ENCODE assay signal across 20 cellular contexts in the genomic region with DNA sequence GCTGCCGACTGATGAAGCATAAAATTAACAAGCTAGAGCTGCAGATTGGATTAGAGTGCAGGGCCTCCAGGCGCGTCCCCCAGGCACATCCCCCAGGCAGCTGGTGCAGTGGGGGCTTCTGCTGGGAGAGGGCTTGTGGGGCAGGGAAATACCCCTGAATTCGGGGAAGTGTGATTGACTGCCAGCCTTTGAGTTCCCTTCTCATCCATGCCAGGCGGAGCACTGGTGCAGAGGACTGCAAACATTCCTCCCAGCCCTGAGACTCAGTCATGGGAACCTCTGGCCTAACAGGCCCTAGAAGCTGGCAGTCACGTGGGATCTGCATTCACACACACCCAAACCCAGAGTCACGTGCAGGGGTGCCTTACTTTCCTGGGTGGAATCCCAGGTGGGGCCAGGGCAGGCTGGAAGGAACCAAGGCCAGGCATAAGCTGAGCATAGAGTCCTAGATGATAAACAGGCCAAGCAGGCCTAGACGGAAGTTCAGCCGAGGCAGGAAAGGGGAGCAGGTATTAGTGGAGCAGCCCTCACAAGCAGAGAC. TPM values are rescaled to one million over a fixed set of nuclear protein-coding genes. Genes with fewer than 3 reads are reported as not detected.
DNase-seq lines count a peak whose midpoint lies in the region; ATAC-seq and TF ChIP-seq lines count a peak whose summit lies in the region.
"Had no signal": no experiment of that assay in that cellular context is flagged by ENCODE, and none has a peak within 500 bp of the region (broad histone marks: within the 10 kb centered on the region; RNA-seq: fewer than 3 reads in every experiment).

No MANE protein-coding gene starts in this region.

- DNase-seq in stimulated activated naive CD8-positive, alpha-beta T cell treated with anti-CD3 and anti-CD28 coated beads, Interleukin-15, Interleukin-2, amounts not matched to agents 100 U/mL and 50 U/mL, for 24 hours, result no peak
- DNase-seq in ecto neural progenitor cell (ENCODE audit: low spot score) (peak; percentile 61), psoas muscle (no peak), LoVo (ENCODE audit: low spot score) (no peak), SKM-1 (lab: John Stamatoyannopoulos, UW; ENCODE audit: unreplicated experiment) (no peak)
- no peak for DNase-seq in activated CD4-positive, alpha-beta T cell treated with anti-CD3 and anti-CD28 coated beads for 48 hours
- DNase-seq: activated CD4-positive, alpha-beta T cell treated with anti-CD3 and anti-CD28 coated beads, Interleukin-2, amount 50 U/mL, for 4 hours; activated naive CD4-positive, alpha-beta T cell treated with Interleukin-2 at 50 U/mL for 16 hours; aorta; CD4-positive, alpha-beta memory T cell; effector memory CD4-positive, alpha-beta T cell; IMR-90; NCI-H1417 treated with DMSO at 0.1 percent for 48 hours; NCI-H748 treated with DMSO at 0.1 percent for 48 hours; SHP77; thyroid gland had no signal

- H3K27me3 ChIP-seq in psoas muscle (ENCODE audit: insufficient read depth in 3 of 3, low read length in 2 of 3), result no peaks in the 10 kb centered on the region
- H3K27me3 ChIP-seq: thyroid gland had no signal

- no peak overlapping the region for H3K4me3 ChIP-seq in psoas muscle
- H3K4me3 ChIP-seq: thyroid gland had no signal

- H3K9me3 Mint-ChIP-seq in stimulated activated naive CD8-positive, alpha-beta T cell treated with anti-CD3 and anti-CD28 coated beads, Interleukin-15, Interleukin-2, amounts not matched to agents 100 ng/mL and 50 ng/mL, for 24 hours, result peaks cover 5% of the 10 kb centered on the region
- no peaks in the 10 kb centered on the region for H3K9me3 Mint-ChIP-seq in nephron

- H3K27ac Mint-ChIP-seq in stimulated activated naive CD8-positive, alpha-beta T cell treated with anti-CD3 and anti-CD28 coated beads, Interleukin-15, Interleukin-2, amounts not matched to agents 100 ng/mL and 50 ng/mL, for 24 hours, result peak overlapping the region; percentile 26
- peak overlapping the region; percentile 60 to 79 (median 64) for H3K27ac Mint-ChIP-seq in nephron
- H3K27ac Mint-ChIP-seq: CD4-positive, alpha-beta memory T cell; stimulated activated effector memory CD8-positive, alpha-beta T cell treated with anti-CD3 and anti-CD28 coated beads, Interleukin-12 subunit alpha, Interleukin-12 subunit beta, amount 100 ng/mL, for 72 hours had no signal

- intact Hi-C loops in psoas muscle (cut with DNase I), result no loop called here

- no peaks in the 10 kb centered on the region for H3K4me1 ChIP-seq in psoas muscle

- H3K36me3 ChIP-seq in psoas muscle (ENCODE audit: insufficient read depth in 1 of 2, low read depth in 1 of 2), result peaks cover 0 to 28% of the 10 kb centered on the region in 2 donors

- H3K9me3 ChIP-seq in psoas muscle, result no peaks in the 10 kb centered on the region
- H3K9me3 ChIP-seq: thyroid gland had no signal

- H3K36me3 Mint-ChIP-seq in stimulated activated naive CD8-positive, alpha-beta T cell treated with anti-CD3 and anti-CD28 coated beads, Interleukin-15, Interleukin-2, amounts not matched to agents 100 ng/mL and 50 ng/mL, for 24 hours (ENCODE audit: low read depth), result peaks cover 63% of the 10 kb centered on the region
- H3K36me3 Mint-ChIP-seq in nephron (ENCODE audit: low read depth), result peaks cover 10% of the 10 kb centered on the region

- no peak for ATAC-seq in stimulated activated naive CD8-positive, alpha-beta T cell treated with anti-CD3 and anti-CD28 coated beads, Interleukin-15, Interleukin-2, amounts not matched to agents 100 U/mL and 50 U/mL, for 24 hours
- ATAC-seq in psoas muscle, result no peak
- ATAC-seq: stimulated activated effector memory CD8-positive, alpha-beta T cell treated with anti-CD3 and anti-CD28 coated beads, Interleukin-12 subunit alpha, Interleukin-12 subunit beta, amount 100 ng/mL, for 72 hours had no signal

- H3K4me1 Mint-ChIP-seq in stimulated activated naive CD8-positive, alpha-beta T cell treated with anti-CD3 and anti-CD28 coated beads, Interleukin-15, Interleukin-2, amounts not matched to agents 100 ng/mL and 50 ng/mL, for 24 hours (ENCODE audit: low read depth), result no peaks in the 10 kb centered on the region
- H3K4me1 Mint-ChIP-seq in nephron, result peaks cover 10% of the 10 kb centered on the region
- H3K4me1 Mint-ChIP-seq: stimulated activated effector memory CD8-positive, alpha-beta T cell treated with anti-CD3 and anti-CD28 coated beads, Interleukin-12 subunit alpha, Interleukin-12 subunit beta, amount 100 ng/mL, for 72 hours had no signal

- TF ChIP-seq CTCF in nephron (IDR thresholded peaks at IDR 0.05; ENCODE audit: unreplicated experiment in 3 of 3) (no peak), psoas muscle (IDR thresholded peaks at IDR 0.05) (no peak)

- no peak overlapping the region for H3K4me3 Mint-ChIP-seq in stimulated activated naive CD8-positive, alpha-beta T cell treated with anti-CD3 and anti-CD28 coated beads, Interleukin-15, Interleukin-2, amounts not matched to agents 100 ng/mL and 50 ng/mL, for 24 hours
- no peak overlapping the region for H3K4me3 Mint-ChIP-seq in nephron
- H3K4me3 Mint-ChIP-seq: CD4-positive, alpha-beta memory T cell; stimulated activated effector memory CD8-positive, alpha-beta T cell treated with anti-CD3 and anti-CD28 coated beads, Interleukin-12 subunit alpha, Interleukin-12 subunit beta, amount 100 ng/mL, for 72 hours had no signal

- no peak overlapping the region for H3K27ac ChIP-seq in psoas muscle
- H3K27ac ChIP-seq: HL-60 had no signal

- H3K27me3 Mint-ChIP-seq in stimulated activated naive CD8-positive, alpha-beta T cell treated with anti-CD3 and anti-CD28 coated beads, Interleukin-15, Interleukin-2, amounts not matched to agents 100 ng/mL and 50 ng/mL, for 24 hours, result no peaks in the 10 kb centered on the region
- peaks cover 3% of the 10 kb centered on the region for H3K27me3 Mint-ChIP-seq in nephron (ENCODE audit: low read depth)
- H3K27me3 Mint-ChIP-seq: CD4-positive, alpha-beta memory T cell had no signal

- 80 to 88% (median 82%) methylated on average over 9 of the region's 9 CpGs for WGBS in psoas muscle, 3 donors

RNA-seq across cellular contexts. Expression of a gene that starts 46.2 kb away (rescaled TPM):
- 1 to 10 TPM; 5.1 to 6.9 (median 6.3) TPM for total RNA-seq in psoas muscle
- 1 to 10 TPM; 5.2 to 7.4 (median 5.4) TPM for polyA plus RNA-seq in psoas muscle
